36 cellular contexts compared by ENCODE assay signal in genomic region chr4:169376421-169376820, GRCh38.
DNase-seq lines count a peak whose midpoint lies in the region; FAIRE-seq and TF ChIP-seq lines count a peak whose summit lies in the region.
"Had no signal": no experiment of that assay in that cellular context is flagged by ENCODE, and none has a peak within 500 bp of the region (broad histone marks: within the 10 kb centered on the region; RNA-seq: fewer than 3 reads in every experiment).

No MANE protein-coding gene starts in this region.

- H3K27ac ChIP-seq in endodermal cell (ENCODE audit: low read depth, low read length): no peak overlapping the region
- H3K27ac ChIP-seq in trophoblast cell (ENCODE audit: low read depth, low read length): no peak overlapping the region
- H3K27ac ChIP-seq in ascending aorta: no peak overlapping the region
- H3K27ac ChIP-seq: 22Rv1; A549; BLaER1; BLaER1 treated with 17β-estradiol and CSF1 and Interleukin-3, amounts not matched to agents 10 nM and 100 nM; C4-2B had no signal

- no peak overlapping the region for H3K4me2 ChIP-seq in trophoblast cell (ENCODE audit: low read length)
- H3K4me2 ChIP-seq: A549; BLaER1; BLaER1 treated with 17β-estradiol and CSF1 and Interleukin-3, amounts not matched to agents 10 nM and 100 nM had no signal

- no peak overlapping the region for H3K27ac Mint-ChIP-seq in CD14-positive monocyte
- H3K27ac Mint-ChIP-seq in endodermal cell: no peak overlapping the region
- H3K27ac Mint-ChIP-seq: B cell; CD4-positive, alpha-beta memory T cell; CD4-positive, alpha-beta T cell; CD4-positive, CD25-positive, alpha-beta regulatory T cell; CD8-positive, alpha-beta memory T cell; CD8-positive, alpha-beta T cell had no signal

- peaks cover 26 to 48% (median 32%) of the 10 kb centered on the region in 7 donors for H3K9me3 Mint-ChIP-seq in CD14-positive monocyte
- peaks cover 44% of the 10 kb centered on the region for H3K9me3 Mint-ChIP-seq in endodermal cell

- peak; percentile 5 for FAIRE-seq in GM18507 (lab: Jason Lieb, UNC)
- FAIRE-seq: A204.1, A549, D721Med had no signal

- H3K4me1 Mint-ChIP-seq in CD14-positive monocyte: no peaks in the 10 kb centered on the region
- H3K4me1 Mint-ChIP-seq in endodermal cell: no peaks in the 10 kb centered on the region
- H3K4me1 Mint-ChIP-seq: B cell; CD4-positive, alpha-beta memory T cell; CD4-positive, CD25-positive, alpha-beta regulatory T cell; CD8-positive, alpha-beta memory T cell had no signal

- H3K36me3 Mint-ChIP-seq in CD14-positive monocyte (no peaks in the 10 kb centered on the region), endodermal cell (ENCODE audit: low read depth) (peaks cover 10% of the 10 kb centered on the region)
- H3K36me3 Mint-ChIP-seq: CD4-positive, alpha-beta memory T cell; CD4-positive, CD25-positive, alpha-beta regulatory T cell; CD8-positive, alpha-beta T cell had no signal

- H2AFZ ChIP-seq in trophoblast cell (ENCODE audit: insufficient read depth, low read length, poor library complexity): no peak overlapping the region

- H2AK5ac ChIP-seq in trophoblast cell (ENCODE audit: low read length): no peak overlapping the region

- H3K79me1 ChIP-seq in trophoblast cell (ENCODE audit: low read length): no peaks in the 10 kb centered on the region

- H3K27me3 ChIP-seq in endodermal cell (ENCODE audit: control insufficient read depth, insufficient read depth, low read length, poor library complexity, severe bottlenecking) (no peaks in the 10 kb centered on the region), trophoblast cell (ENCODE audit: insufficient read depth, low read length) (no peaks in the 10 kb centered on the region), ascending aorta (no peaks in the 10 kb centered on the region)
- H3K27me3 ChIP-seq: BE2C; BLaER1; BLaER1 treated with 17β-estradiol and CSF1 and Interleukin-3, amounts not matched to agents 10 nM and 100 nM had no signal

- H3K4me3 Mint-ChIP-seq in CD14-positive monocyte (no peak overlapping the region), endodermal cell (no peak overlapping the region)
- H3K4me3 Mint-ChIP-seq: B cell; CD4-positive, alpha-beta memory T cell; CD4-positive, alpha-beta T cell; CD4-positive, CD25-positive, alpha-beta regulatory T cell; CD8-positive, alpha-beta memory T cell; CD8-positive, alpha-beta T cell had no signal

- no peak overlapping the region for H3K18ac ChIP-seq in trophoblast cell (ENCODE audit: low read length)

- H3K27me3 Mint-ChIP-seq in CD14-positive monocyte (ENCODE audit: low read depth in 3 of 3): peaks cover 0 to 2% (median 1%) of the 10 kb centered on the region in 3 donors
- H3K27me3 Mint-ChIP-seq in endodermal cell (ENCODE audit: insufficient read depth): no peaks in the 10 kb centered on the region
- H3K27me3 Mint-ChIP-seq: B cell; CD4-positive, alpha-beta memory T cell; CD4-positive, alpha-beta T cell; CD4-positive, CD25-positive, alpha-beta regulatory T cell had no signal

- H3K9ac ChIP-seq in endodermal cell (ENCODE audit: extremely low read depth, low read length, poor library complexity, severe bottlenecking) (no peak overlapping the region), trophoblast cell (ENCODE audit: low read length) (no peak overlapping the region)
- H3K9ac ChIP-seq: BLaER1; BLaER1 treated with 17β-estradiol and CSF1 and Interleukin-3, amounts not matched to agents 10 nM and 100 nM had no signal

- WGBS in endodermal cell (ENCODE audit: insufficient coverage in 1 of 2, insufficient read length in 1 of 2), 2 experiments: 100% methylated on average over 1 of the region's 1 CpG
- no CpG with 5 or more reads among the region's 1 CpG for WGBS in trophoblast cell (ENCODE audit: extremely low coverage, insufficient coverage, insufficient read length)

- intact Hi-C loops in CD14-positive monocyte (cut with micrococcal nuclease): no loop called here
- intact Hi-C loops in ascending aorta (cut with DNase I): no loop called here

- no peak overlapping the region for H2BK5ac ChIP-seq in trophoblast cell (ENCODE audit: low read depth, low read length, poor library complexity)

- no peak overlapping the region for H3K14ac ChIP-seq in trophoblast cell (ENCODE audit: low read length)

- peaks cover 44% of the 10 kb centered on the region for H3K9me3 ChIP-seq in endodermal cell (ENCODE audit: control insufficient read depth, low read length)
- H3K9me3 ChIP-seq in trophoblast cell (ENCODE audit: insufficient read depth, low read depth, low read length): peaks cover 4% of the 10 kb centered on the region
- H3K9me3 ChIP-seq in ascending aorta: peaks cover 25 to 45% of the 10 kb centered on the region in 2 donors
- H3K9me3 ChIP-seq: BE2C had no signal

- DNase-seq in CD14-positive monocyte (ENCODE audit: low spot score): no peak
- no peak for DNase-seq in GM18507 (ENCODE audit: extremely low spot score, insufficient read length, low read depth)
- DNase-seq in endodermal cell: no peak
- DNase-seq in trophoblast cell: peak; percentile 52 to 83
- DNase-seq in NAMALWA (ENCODE audit: low spot score): no peak
- DNase-seq in AG08395 (ENCODE audit: low spot score): no peak
- no peak for DNase-seq in ascending aorta (ENCODE audit: low spot score in 2 of 2)
- no peak for DNase-seq in dermis blood vessel endothelial cell
- DNase-seq: 8988T; ACHN; AML-193; BE2C; C1 segment of cervical spinal cord; Caco-2; Calu3; CD4-positive, alpha-beta memory T cell; CD4-positive, alpha-beta T cell; CD4-positive, CD25-positive, alpha-beta regulatory T cell; CD8-positive, alpha-beta memory T cell; CD8-positive, alpha-beta T cell; COR-L47; DMS 273 treated with DMSO at 0.1 percent for 48 hours; DMS153; DMS53; DMS79; DMS79 treated with DMSO at 0.1 percent for 48 hours; DND-41; EL had no signal

- H2BK12ac ChIP-seq in trophoblast cell (ENCODE audit: low read length): no peak overlapping the region

- TF ChIP-seq CTCF in CD14-positive monocyte (IDR thresholded peaks at IDR 0.05) (peak; percentile 2), endodermal cell (conservative IDR thresholded peaks at IDR 0.05) (no peak), ascending aorta (IDR thresholded peaks at IDR 0.05) (no peak)

- no peak overlapping the region for H4K8ac ChIP-seq in trophoblast cell (ENCODE audit: low read depth, low read length)

- H3K36me3 ChIP-seq in endodermal cell (ENCODE audit: control insufficient read depth, insufficient read depth, low read length) (no peaks in the 10 kb centered on the region), trophoblast cell (ENCODE audit: control insufficient read depth in 1 of 2, insufficient read depth in 2 of 2, low read length in 2 of 2) (no peaks in the 10 kb centered on the region), ascending aorta (no peaks in the 10 kb centered on the region)
- H3K36me3 ChIP-seq: BE2C; BLaER1; BLaER1 treated with 17β-estradiol and CSF1 and Interleukin-3, amounts not matched to agents 10 nM and 100 nM had no signal

- no peak overlapping the region for H3K4ac ChIP-seq in trophoblast cell (ENCODE audit: low read depth, low read length)

- H3K23ac ChIP-seq in trophoblast cell (ENCODE audit: low read length): no peak overlapping the region

- no peaks in the 10 kb centered on the region for H3K79me2 ChIP-seq in trophoblast cell (ENCODE audit: control insufficient read depth, insufficient read depth, low read length, poor library complexity)

- no peaks in the 10 kb centered on the region for H3K4me1 ChIP-seq in endodermal cell (ENCODE audit: control insufficient read depth, insufficient read depth, low read length)
- H3K4me1 ChIP-seq in trophoblast cell (ENCODE audit: control insufficient read depth in 1 of 2, insufficient read depth in 2 of 2, low read length in 2 of 2): no peaks in the 10 kb centered on the region
- no peaks in the 10 kb centered on the region for H3K4me1 ChIP-seq in ascending aorta
- H3K4me1 ChIP-seq: A549; BE2C; BLaER1; BLaER1 treated with 17β-estradiol and CSF1 and Interleukin-3, amounts not matched to agents 10 nM and 100 nM; Caco-2 had no signal

- H3K4me3 ChIP-seq in endodermal cell (ENCODE audit: low read length) (peak overlapping the region; percentile 34), trophoblast cell (ENCODE audit: low read depth, low read length) (no peak overlapping the region), ascending aorta (no peak overlapping the region)
- H3K4me3 ChIP-seq: A549; BLaER1; BLaER1 treated with 17β-estradiol and CSF1 and Interleukin-3, amounts not matched to agents 10 nM and 100 nM had no signal

- H4K91ac ChIP-seq in trophoblast cell (ENCODE audit: low read depth, low read length): no peak overlapping the region

- no peak overlapping the region for H4K12ac ChIP-seq in trophoblast cell (ENCODE audit: low read depth, low read length)

- no peak overlapping the region for H2BK120ac ChIP-seq in trophoblast cell (ENCODE audit: insufficient read depth, low read length, poor library complexity)

Comparison
In these comparisons a context has a peak if more than half of its experiments do, and no peak if none do; other contexts are left out.
1. DNase-seq: peak in trophoblast cell (2 of 2); none in CD14-positive monocyte (single experiment), GM18507 (single experiment), endodermal cell (single experiment), NAMALWA (single experiment), AG08395 (single experiment), ascending aorta (0 of 2) and dermis blood vessel endothelial cell (single experiment).